8 cellular contexts compared by ENCODE assay signal in the genomic region with DNA sequence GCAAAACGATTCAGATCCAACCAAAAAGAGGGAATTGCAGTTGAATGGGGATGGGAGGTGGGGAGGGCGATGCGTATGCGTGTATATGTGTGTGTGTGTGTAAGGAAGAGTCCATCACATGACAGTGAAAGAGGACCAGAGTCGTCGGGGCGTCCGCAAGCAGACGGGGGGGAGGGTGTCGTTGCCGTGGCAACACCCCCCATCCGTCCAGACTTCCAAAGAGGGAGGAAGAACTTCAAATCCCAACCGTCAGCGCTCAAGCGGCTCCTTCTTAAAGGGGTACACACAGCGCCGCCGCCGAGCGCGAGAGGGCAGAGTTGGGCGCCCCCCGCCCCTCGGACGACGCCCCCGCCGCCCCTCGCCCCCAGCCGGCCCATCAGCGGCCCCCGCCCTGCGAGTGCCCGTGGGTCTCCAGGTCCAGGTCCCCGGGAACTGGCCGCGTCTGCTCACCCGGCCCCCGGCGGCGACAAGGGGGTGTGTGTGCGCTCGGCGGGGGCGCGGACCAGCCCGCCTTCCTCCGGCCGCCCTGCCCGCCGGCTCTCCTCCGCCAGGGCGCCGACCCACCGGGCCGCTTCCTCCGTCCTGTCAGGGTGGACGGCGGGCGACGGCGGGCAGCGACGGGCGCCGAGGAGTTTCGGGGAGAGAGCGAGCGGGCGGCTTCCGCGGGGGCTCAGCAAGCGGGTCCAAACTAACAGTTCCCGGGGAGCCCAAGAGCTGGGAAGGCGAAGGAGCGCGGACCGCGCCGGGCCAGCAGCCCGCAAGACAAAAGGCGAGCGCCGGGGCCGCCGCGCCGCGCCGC. TPM values are rescaled to one million over a fixed set of nuclear protein-coding genes. Genes with fewer than 3 reads are reported as not detected.
A peak's percentile ranks its signal among the peaks of the same experiment; 100 is the strongest.
DNase-seq lines count a peak whose midpoint lies in the region; ATAC-seq and TF ChIP-seq lines count a peak whose summit lies in the region.

No MANE protein-coding gene starts in this region.

- no peak for TF ChIP-seq CTCF in lung (IDR thresholded peaks at IDR 0.05; ENCODE audit: control extremely low read depth, extremely low read depth)

- peaks cover 17% of the 10 kb centered on the region for H3K4me1 ChIP-seq in effector memory CD4-positive, alpha-beta T cell (ENCODE audit: control insufficient read depth, insufficient read depth, low read length, poor library complexity, severe bottlenecking)
- H3K4me1 ChIP-seq in lung (ENCODE audit: control insufficient read depth in 2 of 2, insufficient read depth in 2 of 2, low read length in 2 of 2) = peaks cover 4% of the 10 kb centered on the region in 2 donors

- H3K27me3 Mint-ChIP-seq in activated CD8-positive, alpha-beta T cell treated with anti-CD3 and anti-CD28 coated beads, Interleukin-2, amount 10 ng/mL, durations not matched to agents 7 days and 5 days (ENCODE audit: low read depth) = peaks cover 27% of the 10 kb centered on the region

- no peaks in the 10 kb centered on the region for H3K36me3 ChIP-seq in effector memory CD4-positive, alpha-beta T cell (ENCODE audit: control insufficient read depth, insufficient read depth, low read length)
- H3K36me3 ChIP-seq in lung (ENCODE audit: control insufficient read depth in 2 of 2, insufficient read depth in 2 of 2, low read length in 2 of 2) = no peaks in the 10 kb centered on the region

- POLR2A ChIA-PET in activated CD8-positive, alpha-beta T cell treated with anti-CD3 and anti-CD28 coated beads, Interleukin-2, amount 10 ng/mL, durations not matched to agents 7 days and 5 days (lab: Charles Lee) = interaction anchor here (1.1 to 1.5 kb wide), 3 partner anchors 10 to 444 kb away, joined by 3 to 6 read pairs (median 4); a partner anchor contains a TSS

- H3K27ac ChIP-seq in effector memory CD4-positive, alpha-beta T cell (ENCODE audit: insufficient read depth, low read length, poor library complexity, severe bottlenecking) = peak overlapping the region; percentile 70
- H3K27ac ChIP-seq in lung (ENCODE audit: low read depth in 1 of 2, low read length in 1 of 2) = peak overlapping the region; percentile 93 to 97

- no peaks in the 10 kb centered on the region for H3K9me3 ChIP-seq in effector memory CD4-positive, alpha-beta T cell (ENCODE audit: control insufficient read depth, low read length)
- H3K9me3 ChIP-seq in lung (ENCODE audit: control insufficient read depth in 2 of 2, insufficient read depth in 1 of 2, low read length in 1 of 2) = no peaks in the 10 kb centered on the region

- WGBS in lung, 2 donors = 0% methylated on average over 74 to 90 of the region's 90 CpGs

- H3K27me3 ChIP-seq in effector memory CD4-positive, alpha-beta T cell (replicated peaks; ENCODE audit: control insufficient read depth, insufficient read depth, low read length, poor library complexity, severe bottlenecking) = peaks cover 5% of the 10 kb centered on the region
- H3K27me3 ChIP-seq in lung (ENCODE audit: control insufficient read depth, insufficient read depth) = no peaks in the 10 kb centered on the region

- H3K9me3 Mint-ChIP-seq in activated CD8-positive, alpha-beta T cell treated with anti-CD3 and anti-CD28 coated beads, Interleukin-2, amount 10 ng/mL, durations not matched to agents 7 days and 5 days (ENCODE audit: insufficient read depth) = no peaks in the 10 kb centered on the region

- DNase-seq in C1 segment of cervical spinal cord (lab: John Stamatoyannopoulos, UW) (peak in 13 of 14 donors; percentile 40 to 74 (median 48)), NCI-H748 (lab: John Stamatoyannopoulos, UW; ENCODE audit: unreplicated experiment) (peak; percentile 89), lung (ENCODE audit: low spot score) (peak; percentile 71)
- peak; percentile 66 for DNase-seq in activated CD8-positive, alpha-beta T cell treated with anti-CD3 and anti-CD28 coated beads, Interleukin-2, amount 10 ng/mL, durations not matched to agents 7 days and 5 days
- peak; percentile 9 to 39 (median 29) for DNase-seq in effector memory CD4-positive, alpha-beta T cell
- peak; percentile 11 to 18 for DNase-seq in stimulated activated CD8-positive, alpha-beta memory T cell treated with anti-CD3 and anti-CD28 coated beads, Interleukin-15, amount 100 ng/mL, for 4 hours (ENCODE audit: low read depth in 2 of 2)

- ATAC-seq in GM19395 (IDR thresholded peaks at IDR 0.05; ENCODE audit: unreplicated experiment) (peak; percentile 26), HG03520 (IDR thresholded peaks at IDR 0.05; ENCODE audit: unreplicated experiment) (peak; percentile 5), lung (ENCODE audit: insufficient read depth, low FRiP score) (peak; percentile 39)
- ATAC-seq in activated CD8-positive, alpha-beta T cell treated with anti-CD3 and anti-CD28 coated beads, Interleukin-2, amount 10 ng/mL, durations not matched to agents 7 days and 5 days = peak; percentile 9

- peak overlapping the region; percentile 88 for H3K27ac Mint-ChIP-seq in activated CD8-positive, alpha-beta T cell treated with anti-CD3 and anti-CD28 coated beads, Interleukin-2, amount 10 ng/mL, durations not matched to agents 7 days and 5 days

- H3K4me1 Mint-ChIP-seq in activated CD8-positive, alpha-beta T cell treated with anti-CD3 and anti-CD28 coated beads, Interleukin-2, amount 10 ng/mL, durations not matched to agents 7 days and 5 days (ENCODE audit: low read depth) = peaks cover 18% of the 10 kb centered on the region

- no peaks in the 10 kb centered on the region for H3K36me3 Mint-ChIP-seq in activated CD8-positive, alpha-beta T cell treated with anti-CD3 and anti-CD28 coated beads, Interleukin-2, amount 10 ng/mL, durations not matched to agents 7 days and 5 days (ENCODE audit: low read depth)

- H3K4me3 Mint-ChIP-seq in activated CD8-positive, alpha-beta T cell treated with anti-CD3 and anti-CD28 coated beads, Interleukin-2, amount 10 ng/mL, durations not matched to agents 7 days and 5 days = peak overlapping the region; percentile 96

- H3K4me3 ChIP-seq in effector memory CD4-positive, alpha-beta T cell (ENCODE audit: insufficient read depth, low read depth, low read length, poor library complexity, severe bottlenecking) = peak overlapping the region; percentile 91
- peak overlapping the region; percentile 89 for H3K4me3 ChIP-seq in lung

- CTCF ChIA-PET in activated CD8-positive, alpha-beta T cell treated with anti-CD3 and anti-CD28 coated beads, Interleukin-2, amount 10 ng/mL, durations not matched to agents 7 days and 5 days (lab: Charles Lee) = no interaction called here

RNA-seq across cellular contexts. Expression of a gene that starts 0.7 kb away (rescaled TPM):
- total RNA-seq in activated CD8-positive, alpha-beta T cell treated with anti-CD3 and anti-CD28 coated beads, Interleukin-2, amount 10 ng/mL, durations not matched to agents 7 days and 5 days = 10 to 100 TPM; 11.6 to 14.4 TPM
- 10 to 100 TPM; 10.7 to 29.0 TPM for total RNA-seq in lung
- 1 to 10 TPM; 2.8 to 3.2 TPM for polyA plus RNA-seq in lung

Comparison
In these comparisons a context has a peak if more than half of its experiments do, and no peak if none do; other contexts are left out.
1. Peak in every context shown above with its lines: DNase-seq, ATAC-seq, H3K4me3 ChIP-seq and H3K27ac ChIP-seq.
2. DNase-seq: peak in every context shown above with its lines; median percentile 89 in NCI-H748; 71 in lung; 66 in activated CD8-positive, alpha-beta T cell treated with anti-CD3 and anti-CD28 coated beads, Interleukin-2, amount 10 ng/mL, durations not matched to agents 7 days and 5 days; 48 in C1 segment of cervical spinal cord; 29 in effector memory CD4-positive, alpha-beta T cell; 14 in stimulated activated CD8-positive, alpha-beta memory T cell treated with anti-CD3 and anti-CD28 coated beads, Interleukin-15, amount 100 ng/mL, for 4 hours.